ENCODE assay signal across 10 cellular contexts in genomic region chr19:17989425-17990094, GRCh38. TPM values are rescaled to one million over a fixed set of nuclear protein-coding genes. Genes with fewer than 3 reads are reported as not detected.
"Had no signal": no experiment of that assay in that cellular context is flagged by ENCODE, and none has a peak within 500 bp of the region (broad histone marks: within the 10 kb centered on the region; RNA-seq: fewer than 3 reads in every experiment).

No MANE protein-coding gene starts in this region.

- H2AFZ ChIP-seq: GM23338 had no signal

- DNase-seq: HFFc6, KG1 had no signal

- ATAC-seq: GM23338, HCT116, HepG2 had no signal

- H3K9me3 ChIP-seq: HAP-1 had no signal

- H3K4me3 ChIP-seq: GM23338, HAP-1 had no signal

- H3K36me3 Mint-ChIP-seq: IgD-negative memory B cell had no signal

- H3K36me3 ChIP-seq: HAP-1 had no signal

- FAIRE-seq: H1, H54, HepG2 had no signal

- H3K27ac Mint-ChIP-seq: GM23338, HFFc6 had no signal

- H3K4me1 ChIP-seq: HAP-1 had no signal

- H3K9me3 Mint-ChIP-seq: GM23338, HFFc6, IgD-negative memory B cell had no signal

- H3K4me3 Mint-ChIP-seq: GM23338, HFFc6, IgD-negative memory B cell had no signal

- H3K4me2 ChIP-seq: GM23338 had no signal

RNA-seq across cellular contexts. Expression of gene KCNN1, which starts 22.7 kb away (rescaled TPM):
- total RNA-seq: HFFc6, HT1080 had no signal
- polyA plus RNA-seq: HepG2, IgD-negative memory B cell had no signal
